19 cellular contexts compared by ENCODE assay signal in the genomic region with DNA sequence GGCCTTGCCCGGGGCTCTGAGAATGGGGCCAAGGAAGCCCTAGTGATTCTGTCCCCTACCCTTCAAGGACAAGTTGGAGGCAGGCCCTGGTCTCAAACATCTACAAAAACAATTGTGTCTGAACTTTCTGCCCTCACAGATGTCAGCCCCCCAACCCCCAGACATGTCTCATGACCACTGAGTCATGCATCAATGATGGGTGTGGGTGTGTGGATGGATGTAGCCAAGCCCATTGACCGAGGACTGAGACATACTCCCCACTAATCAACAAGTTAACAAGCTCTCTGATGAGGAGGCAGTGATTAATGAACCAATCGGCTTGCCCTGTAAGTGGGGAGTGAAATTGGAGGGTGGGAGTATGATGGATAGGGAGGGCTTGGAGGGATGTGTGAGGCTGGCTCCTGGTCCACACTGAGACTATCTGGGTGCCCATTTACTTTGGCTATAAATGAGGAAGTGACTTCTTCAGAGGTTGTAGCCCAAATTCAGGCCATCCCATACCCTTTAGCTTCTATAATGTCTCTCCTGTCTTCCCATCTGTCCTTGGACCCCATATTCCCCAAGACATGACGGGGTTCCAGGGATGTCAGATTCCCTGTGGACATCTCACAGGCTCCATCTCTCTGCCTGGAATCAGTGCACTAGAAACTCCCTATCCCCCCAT.
"Had no signal": no experiment of that assay in that cellular context is flagged by ENCODE, and none has a peak within 500 bp of the region (broad histone marks: within the 10 kb centered on the region; RNA-seq: fewer than 3 reads in every experiment).

No MANE protein-coding gene starts in this region.

- H3K4me2 ChIP-seq: hepatocyte had no signal

- H3K4me1 Mint-ChIP-seq: activated naive CD8-positive, alpha-beta T cell treated with anti-CD3 and anti-CD28 coated beads for 36 hours; naive thymus-derived CD4-positive, alpha-beta T cell had no signal

- DNase-seq: activated CD4-positive, alpha-beta T cell treated with anti-CD3 and anti-CD28 coated beads, Interleukin-2, amount 10 ng/mL, durations not matched to agents 7 days and 5 days; activated CD8-positive, alpha-beta memory T cell treated with anti-CD3 and anti-CD28 coated beads, Interleukin-2, amount 50 U/mL, for 48 hours; activated gamma-delta T cell treated with Interleukin-2 at 50 U/mL for 16 hours; activated naive CD8-positive, alpha-beta T cell treated with anti-CD3 and anti-CD28 coated beads for 36 hours; amygdala; dorsolateral prefrontal cortex; endodermal cell; erythroblast; left lung; naive thymus-derived CD4-positive, alpha-beta T cell; stimulated activated CD4-positive, alpha-beta T cell treated with anti-CD3 and anti-CD28 coated beads, Interleukin-15, amount 100 ng/mL, for 24 hours; stimulated activated CD4-positive, alpha-beta T cell treated with anti-CD3 and anti-CD28 coated beads, Interleukin-4, amount 100 ng/mL, for 1 hour; stimulated activated naive CD4-positive, alpha-beta T cell treated with Interleukin-2 at 50 U/mL for 16 hours; testis had no signal

- H2AFZ ChIP-seq: hepatocyte had no signal

- H3K4me1 ChIP-seq: left lung, right atrium auricular region had no signal

- H3K36me3 Mint-ChIP-seq: activated naive CD8-positive, alpha-beta T cell treated with anti-CD3 and anti-CD28 coated beads for 36 hours; naive thymus-derived CD4-positive, alpha-beta T cell had no signal

- H3K9me3 ChIP-seq: left lung, neutrophil, right atrium auricular region, testis had no signal

- H3K4me3 Mint-ChIP-seq: activated CD4-positive, alpha-beta T cell treated with anti-CD3 and anti-CD28 coated beads, Interleukin-2, amount 10 ng/mL, durations not matched to agents 7 days and 5 days; activated naive CD8-positive, alpha-beta T cell treated with anti-CD3 and anti-CD28 coated beads for 36 hours; endodermal cell; naive thymus-derived CD4-positive, alpha-beta T cell; T-helper 2 cell treated with Interferon-gamma antibody and Interleukin-4, amounts not matched to agents 5 μg/mL and 100 μg/mL, for 36 hours had no signal

- H3K27ac Mint-ChIP-seq: activated CD4-positive, alpha-beta T cell treated with anti-CD3 and anti-CD28 coated beads, Interleukin-2, amount 10 ng/mL, durations not matched to agents 7 days and 5 days; activated naive CD8-positive, alpha-beta T cell treated with anti-CD3 and anti-CD28 coated beads for 36 hours; endodermal cell; naive thymus-derived CD4-positive, alpha-beta T cell; T-helper 2 cell treated with Interferon-gamma antibody and Interleukin-4, amounts not matched to agents 5 μg/mL and 100 μg/mL, for 36 hours had no signal

- H3K27me3 ChIP-seq: hepatocyte, right atrium auricular region, testis had no signal

- H3K36me3 ChIP-seq: left lung, neutrophil, right atrium auricular region had no signal

- H3K27ac ChIP-seq: dorsolateral prefrontal cortex, hepatocyte, left lung, neutrophil, right atrium auricular region, skin epidermis, testis had no signal

- H3K9me3 Mint-ChIP-seq: activated CD4-positive, alpha-beta T cell treated with anti-CD3 and anti-CD28 coated beads, Interleukin-2, amount 10 ng/mL, durations not matched to agents 7 days and 5 days; activated naive CD8-positive, alpha-beta T cell treated with anti-CD3 and anti-CD28 coated beads for 36 hours; T-helper 2 cell treated with Interferon-gamma antibody and Interleukin-4, amounts not matched to agents 5 μg/mL and 100 μg/mL, for 36 hours had no signal

- H3K79me2 ChIP-seq: hepatocyte had no signal

- H3K4me3 ChIP-seq: dorsolateral prefrontal cortex, hepatocyte, left lung, right atrium auricular region, skin epidermis, testis had no signal
